ENCODE assay signal across 8 cellular contexts in genomic region chr6:151765444-151765886, GRCh38. TPM values are rescaled to one million over a fixed set of nuclear protein-coding genes. Genes with fewer than 3 reads are reported as not detected.
DNase-seq lines count a peak whose midpoint lies in the region; ATAC-seq, FAIRE-seq and TF ChIP-seq lines count a peak whose summit lies in the region.

No MANE protein-coding gene starts in this region.

- ATAC-seq in left lobe of liver = peak; percentile 85

- intact Hi-C loops in activated naive CD4-positive, alpha-beta T cell treated with anti-CD3 and anti-CD28 coated beads for 36 hours (cut with micrococcal nuclease) = loop anchor here (1.0 to 5.0 kb wide), 8 partner anchors 41 to 591 kb away; partner anchors contain the start of gene ESR1

- peak; percentile 81 for FAIRE-seq in colon (lab: Jason Lieb, UNC)

- peaks cover 4% of the 10 kb centered on the region for H3K27me3 Mint-ChIP-seq in activated naive CD4-positive, alpha-beta T cell treated with anti-CD3 and anti-CD28 coated beads for 36 hours (ENCODE audit: low read depth)

- in situ Hi-C loops in SK-MEL-5 (cut with HindIII; ENCODE audit: low pct_unique_long_range_greater_than_20kb, low sequenced_read_pairs) = no loop called here

- H3K9ac ChIP-seq in Loucy (ENCODE audit: low read depth, low read length, poor library complexity, severe bottlenecking) = no peak overlapping the region

- no peak overlapping the region for H2AFZ ChIP-seq in Loucy (ENCODE audit: low read length)

- no peak overlapping the region for H3K4me3 Mint-ChIP-seq in activated naive CD4-positive, alpha-beta T cell treated with anti-CD3 and anti-CD28 coated beads for 36 hours

- no peaks in the 10 kb centered on the region for H4K20me1 ChIP-seq in Loucy (ENCODE audit: insufficient read depth, low read length, poor library complexity, severe bottlenecking)

- H3K4me2 ChIP-seq in Loucy (ENCODE audit: low read depth, low read length, poor library complexity, severe bottlenecking) = peak overlapping the region; percentile 96

- H3K27me3 ChIP-seq in Loucy (ENCODE audit: insufficient read depth, low read length, poor library complexity, severe bottlenecking) = peaks cover under 1% of the 10 kb centered on the region

- DNase-seq in activated naive CD4-positive, alpha-beta T cell treated with anti-CD3 and anti-CD28 coated beads for 36 hours = peak; percentile 73
- DNase-seq in activated naive CD4-positive, alpha-beta T cell treated with Interleukin-2 at 50 U/mL for 16 hours = no peak
- DNase-seq in HCEC 1CT = peak; percentile 67
- DNase-seq in SK-MEL-5 (ENCODE audit: low read depth, low spot score) = peak; percentile 80
- no peak for DNase-seq in left lobe of liver (ENCODE audit: low spot score)
- DNase-seq in superior temporal gyrus (ENCODE audit: extremely low spot score) = peak; percentile 86

- H3K9me3 ChIP-seq in Loucy (ENCODE audit: insufficient read depth, low read depth, low read length) = no peaks in the 10 kb centered on the region

- no peaks in the 10 kb centered on the region for H3K36me3 ChIP-seq in Loucy (ENCODE audit: insufficient read depth, low read length)

- H3K27ac Mint-ChIP-seq in activated naive CD4-positive, alpha-beta T cell treated with anti-CD3 and anti-CD28 coated beads for 36 hours = no peak overlapping the region

- H3K4me1 Mint-ChIP-seq in activated naive CD4-positive, alpha-beta T cell treated with anti-CD3 and anti-CD28 coated beads for 36 hours (ENCODE audit: low read depth) = peaks cover 11% of the 10 kb centered on the region

- CTCF ChIA-PET in activated naive CD4-positive, alpha-beta T cell treated with anti-CD3 and anti-CD28 coated beads for 36 hours (lab: Charles Lee) = interaction anchor here (0.6 to 2.9 kb wide), 29 partner anchors 10 to 573 kb away, joined by 3 to 18 read pairs (median 3); no protein-coding TSS in a partner anchor

- no peaks in the 10 kb centered on the region for H3K79me2 ChIP-seq in Loucy (ENCODE audit: insufficient read depth, low read length)

- no peaks in the 10 kb centered on the region for H3K9me2 ChIP-seq in Loucy (replicated peaks; ENCODE audit: low read depth, low read length)

- no peaks in the 10 kb centered on the region for H3K4me1 ChIP-seq in Loucy (ENCODE audit: insufficient read depth, low read length, poor library complexity, severe bottlenecking)

- H3K4me3 ChIP-seq in Loucy (ENCODE audit: low read length, poor library complexity, severe bottlenecking) = no peak overlapping the region

- H3K9me3 Mint-ChIP-seq in activated naive CD4-positive, alpha-beta T cell treated with anti-CD3 and anti-CD28 coated beads for 36 hours = no peaks in the 10 kb centered on the region

- peak; percentile 86 for TF ChIP-seq CTCF in Loucy (conservative IDR thresholded peaks at IDR 0.05; ENCODE audit: low read length)

- no peaks in the 10 kb centered on the region for H3K36me3 Mint-ChIP-seq in activated naive CD4-positive, alpha-beta T cell treated with anti-CD3 and anti-CD28 coated beads for 36 hours (ENCODE audit: low read depth)

- no peaks in the 10 kb centered on the region for H3F3A ChIP-seq in Loucy (ENCODE audit: low read depth)

RNA-seq across cellular contexts. Expression of gene ESR1, which starts 42.0 kb away (rescaled TPM):
- total RNA-seq in activated naive CD4-positive, alpha-beta T cell treated with anti-CD3 and anti-CD28 coated beads for 36 hours = under 1 TPM; 0.52 to 0.54 TPM
- 0.26 and 1.7 TPM in 2 replicates for total RNA-seq in SK-MEL-5 (2014; rRNA removed; shearing (Covaris generic))
- 0.35 and 0.39 TPM in 2 replicates for polyA plus RNA-seq in SK-MEL-5 (2015; cell fraction: cytosol; rRNA removed)
- polyA plus RNA-seq in SK-MEL-5 (2015; cell fraction: nucleus; rRNA removed) = 0.26 and 0.35 TPM in 2 replicates
- 13.8 TPM for total RNA-seq in left lobe of liver

Comparison
In these comparisons a context has a peak if more than half of its experiments do, and no peak if none do; other contexts are left out.
1. DNase-seq: peak in activated naive CD4-positive, alpha-beta T cell treated with anti-CD3 and anti-CD28 coated beads for 36 hours (single experiment), HCEC 1CT (single experiment), SK-MEL-5 (single experiment) and superior temporal gyrus (single experiment); none in activated naive CD4-positive, alpha-beta T cell treated with Interleukin-2 at 50 U/mL for 16 hours (single experiment) and left lobe of liver (single experiment).